Comparison of ENCODE assay signal across 8 cellular contexts in genomic region chr5:141850183-141850768, GRCh38. TPM values are rescaled to one million over a fixed set of nuclear protein-coding genes. Genes with fewer than 3 reads are reported as not detected.
DNase-seq lines count a peak whose midpoint lies in the region; ATAC-seq and TF ChIP-seq lines count a peak whose summit lies in the region.

No MANE protein-coding gene starts in this region.

- ATAC-seq in Right ventricle myocardium inferior: peak; percentile 58
- ATAC-seq in HG03565 (IDR thresholded peaks at IDR 0.05; ENCODE audit: unreplicated experiment): peak; percentile 7
- no peak for ATAC-seq in stimulated activated effector memory CD8-positive, alpha-beta T cell treated with anti-CD3 and anti-CD28 coated beads, Interleukin-12 subunit alpha, Interleukin-12 subunit beta, amount 100 ng/mL, for 72 hours

- no peak for TF ChIP-seq RAD21 in liver (IDR thresholded peaks at IDR 0.05)

- H3K36me3 Mint-ChIP-seq in stimulated activated effector memory CD8-positive, alpha-beta T cell treated with anti-CD3 and anti-CD28 coated beads, Interleukin-12 subunit alpha, Interleukin-12 subunit beta, amount 100 ng/mL, for 72 hours: no peaks in the 10 kb centered on the region

- TF ChIP-seq CTCF in colonic mucosa (IDR thresholded peaks at IDR 0.05) (no peak), liver (IDR thresholded peaks at IDR 0.05; ENCODE audit: low read depth, low read length, missing input control) (no peak)

- H3K9me3 Mint-ChIP-seq in stimulated activated effector memory CD8-positive, alpha-beta T cell treated with anti-CD3 and anti-CD28 coated beads, Interleukin-12 subunit alpha, Interleukin-12 subunit beta, amount 100 ng/mL, for 72 hours: no peaks in the 10 kb centered on the region

- H3K9me3 ChIP-seq in colonic mucosa (no peaks in the 10 kb centered on the region), liver (ENCODE audit: control insufficient read depth in 4 of 4, low read length in 3 of 4) (no peaks in the 10 kb centered on the region)

- H3K4me3 Mint-ChIP-seq in stimulated activated effector memory CD8-positive, alpha-beta T cell treated with anti-CD3 and anti-CD28 coated beads, Interleukin-12 subunit alpha, Interleukin-12 subunit beta, amount 100 ng/mL, for 72 hours: peak overlapping the region; percentile 77

- peak overlapping the region; percentile 95 to 99 for H3K9ac ChIP-seq in colonic mucosa (ENCODE audit: low read depth in 2 of 2, low read length in 2 of 2)
- peak overlapping the region; percentile 97 to 99 for H3K9ac ChIP-seq in liver (ENCODE audit: low read depth in 1 of 2, low read length in 2 of 2)

- peak overlapping the region; percentile 98 for H3K27ac ChIP-seq in colonic mucosa
- H3K27ac ChIP-seq in liver (ENCODE audit: low read depth in 1 of 2, low read length in 2 of 2): peak overlapping the region; percentile 100

- H3K27ac Mint-ChIP-seq in stimulated activated effector memory CD8-positive, alpha-beta T cell treated with anti-CD3 and anti-CD28 coated beads, Interleukin-12 subunit alpha, Interleukin-12 subunit beta, amount 100 ng/mL, for 72 hours: peak overlapping the region; percentile 84

- no peaks in the 10 kb centered on the region for H3K27me3 ChIP-seq in colonic mucosa
- H3K27me3 ChIP-seq in liver (ENCODE audit: control insufficient read depth in 4 of 4, insufficient read depth in 4 of 4, low read length in 3 of 4): no peaks in the 10 kb centered on the region

- H3K4me1 ChIP-seq in colonic mucosa (peaks cover 14% of the 10 kb centered on the region), liver (ENCODE audit: control insufficient read depth in 4 of 4, insufficient read depth in 4 of 4, low read length in 3 of 4) (peaks cover 5 to 15% (median 10%) of the 10 kb centered on the region in 4 donors)

- intact Hi-C loops in Right ventricle myocardium inferior (cut with DNase I) (no loop called here), cardiac septum (cut with DNase I) (loop anchor here (2.0 kb wide), 1 partner anchor 25 kb away; no protein-coding TSS in a partner anchor), colonic mucosa (cut with DNase I) (no loop called here)

- DNase-seq in Right ventricle myocardium inferior (ENCODE audit: missing footprints) (no peak), cardiac septum (ENCODE audit: low spot score) (no peak), T-helper 2 cell (peak in 3 of 5 experiments; percentile 11 to 51 (median 21)), colonic mucosa (peak; percentile 37), KG1 (lab: John Stamatoyannopoulos, UW) (no peak)
- DNase-seq in stimulated activated effector memory CD8-positive, alpha-beta T cell treated with anti-CD3 and anti-CD28 coated beads, Interleukin-12 subunit alpha, Interleukin-12 subunit beta, amount 100 ng/mL, for 72 hours (ENCODE audit: low spot score in 2 of 2): peak in 1 of 2 donors; percentile 18

- H3K4me3 ChIP-seq in colonic mucosa: peak overlapping the region; percentile 42
- H3K4me3 ChIP-seq in liver (ENCODE audit: low read depth in 1 of 3, low read length in 3 of 3): peak overlapping the region; percentile 68 to 80 (median 79)

- WGBS in liver: under 1% methylated on average over 38 of the region's 38 CpGs

- no peaks in the 10 kb centered on the region for H3K36me3 ChIP-seq in colonic mucosa
- H3K36me3 ChIP-seq in liver (ENCODE audit: control insufficient read depth in 4 of 4, insufficient read depth in 3 of 4, low read depth in 1 of 4, low read length in 3 of 4): peaks cover 0 to 3% (median 2%) of the 10 kb centered on the region in 4 donors

- H3K4me1 Mint-ChIP-seq in stimulated activated effector memory CD8-positive, alpha-beta T cell treated with anti-CD3 and anti-CD28 coated beads, Interleukin-12 subunit alpha, Interleukin-12 subunit beta, amount 100 ng/mL, for 72 hours: peaks cover 25% of the 10 kb centered on the region

TF ChIP-seq in liver, 16 proteins besides CTCF, POLR2A, EP300 and RAD21:
- no peak for TF ChIP-seq HNF4G (IDR thresholded peaks at IDR 0.05)
- peak; percentile 65 for TF ChIP-seq YY1 (IDR thresholded peaks at IDR 0.05)
- TF ChIP-seq ZBTB33 (IDR thresholded peaks at IDR 0.05): no peak
- TF ChIP-seq RXRA (IDR thresholded peaks at IDR 0.05): no peak
- TF ChIP-seq FOXA1 (IDR thresholded peaks at IDR 0.05): no peak

RNA-seq across cellular contexts. Expression of gene PCDH1, which starts 27.9 kb away (rescaled TPM):
- total RNA-seq in Right ventricle myocardium inferior (21.0 TPM), cardiac septum (16.9 TPM), colonic mucosa (100 to 1,000 TPM in 1 of 2 donors, 10 to 100 TPM in 1; 97.3 to 105 TPM), liver (10 to 100 TPM in 1 of 2 donors, 1 to 10 TPM in 1; 9.8 to 52.8 TPM)
- 10 to 100 TPM in 1 of 2 donors, 1 to 10 TPM in 1; 9.3 to 20.1 TPM for polyA plus RNA-seq in liver

Comparison
In these comparisons a context has a peak if more than half of its experiments do, and no peak if none do; other contexts are left out.
1. DNase-seq: peak in T-helper 2 cell (3 of 5) and colonic mucosa (single experiment); none in Right ventricle myocardium inferior (single experiment), cardiac septum (single experiment) and KG1 (single experiment).